1 cellular context compared by ENCODE assay signal in the genomic region with DNA sequence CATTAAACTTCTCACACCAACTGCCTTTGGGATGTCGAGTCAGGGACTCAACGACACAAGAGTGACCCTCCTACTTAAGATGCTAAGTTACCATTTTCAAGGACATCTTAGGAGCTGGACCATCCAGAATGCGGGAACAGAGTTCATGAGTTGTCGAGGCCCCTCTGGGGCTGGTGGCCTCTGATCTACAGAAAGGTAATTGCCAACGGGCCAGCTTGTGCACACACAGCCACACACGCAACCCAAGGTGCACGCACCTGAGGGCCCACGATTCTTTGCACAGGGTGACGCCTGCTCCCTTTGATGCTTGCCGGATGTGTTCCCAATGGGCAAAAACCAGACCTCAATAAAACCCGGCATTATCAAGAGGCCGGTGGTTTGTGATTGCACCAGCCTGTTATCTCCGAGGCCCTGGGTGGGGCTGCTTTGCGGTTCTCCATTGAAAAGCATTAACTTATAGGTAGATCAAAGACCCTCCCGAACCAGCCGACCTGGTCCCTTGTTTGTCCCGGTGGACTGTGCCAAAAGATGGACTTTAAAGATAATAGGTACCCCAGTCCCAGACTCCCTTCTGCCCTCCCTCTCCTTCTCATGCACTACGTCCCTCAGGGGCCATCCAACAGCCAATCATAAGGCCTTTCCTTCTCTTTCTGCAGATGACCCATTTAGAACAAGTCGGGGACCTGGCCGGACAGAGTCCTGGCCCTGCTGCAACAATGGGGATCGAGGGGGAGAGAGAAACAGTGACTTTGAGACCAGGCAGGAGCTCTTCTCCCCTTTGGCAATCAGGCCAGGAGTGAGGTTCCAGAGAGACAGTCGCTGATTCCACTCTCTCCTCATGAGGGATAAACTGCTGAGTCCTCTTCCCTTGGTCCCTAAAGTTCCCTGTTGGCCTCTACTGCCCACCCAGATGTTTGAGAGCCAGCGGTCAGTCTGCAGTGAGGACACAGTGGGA.
TF ChIP-seq lines count a peak whose summit lies in the region.

No MANE protein-coding gene starts in this region.

TF ChIP-seq in HepG2, 621 proteins besides CTCF, POLR2A, EP300 and RAD21 (continued from another document and continues in another):
- TF ChIP-seq, protein P1, sequence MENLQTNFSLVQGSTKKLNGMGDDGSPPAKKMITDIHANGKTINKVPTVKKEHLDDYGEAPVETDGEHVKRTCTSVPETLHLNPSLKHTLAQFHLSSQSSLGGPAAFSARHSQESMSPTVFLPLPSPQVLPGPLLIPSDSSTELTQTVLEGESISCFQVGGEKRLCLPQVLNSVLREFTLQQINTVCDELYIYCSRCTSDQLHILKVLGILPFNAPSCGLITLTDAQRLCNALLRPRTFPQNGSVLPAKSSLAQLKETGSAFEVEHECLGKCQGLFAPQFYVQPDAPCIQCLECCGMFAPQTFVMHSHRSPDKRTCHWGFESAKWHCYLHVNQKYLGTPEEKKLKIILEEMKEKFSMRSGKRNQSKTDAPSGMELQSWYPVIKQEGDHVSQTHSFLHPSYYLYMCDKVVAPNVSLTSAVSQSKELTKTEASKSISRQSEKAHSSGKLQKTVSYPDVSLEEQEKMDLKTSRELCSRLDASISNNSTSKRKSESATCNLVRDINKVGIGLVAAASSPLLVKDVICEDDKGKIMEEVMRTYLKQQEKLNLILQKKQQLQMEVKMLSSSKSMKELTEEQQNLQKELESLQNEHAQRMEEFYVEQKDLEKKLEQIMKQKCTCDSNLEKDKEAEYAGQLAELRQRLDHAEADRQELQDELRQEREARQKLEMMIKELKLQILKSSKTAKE (CRISPR knock-in tag; IDR thresholded peaks at IDR 0.05; ENCODE audit: borderline replicate concordance): peak; percentile 96
- TF ChIP-seq ZNF879 (CRISPR knock-in tag; IDR thresholded peaks at IDR 0.05): 0 out of 2 replicates have a peak, but pooled peaks have one; percentile 22
- TF ChIP-seq FOXO1 (CRISPR knock-in tag; IDR thresholded peaks at IDR 0.05): peak; percentile 98
- TF ChIP-seq ZSCAN29 (CRISPR knock-in tag; conservative IDR thresholded peaks at IDR 0.05): peak; percentile 93
- no peak for TF ChIP-seq MTF2 (CRISPR knock-in tag; IDR thresholded peaks at IDR 0.05; ENCODE audit: borderline replicate concordance)
- TF ChIP-seq IKZF4 (CRISPR knock-in tag; IDR thresholded peaks at IDR 0.05; ENCODE audit: borderline replicate concordance, low read depth, not compliant biosample characterization): no peak
- peak; percentile 75 for TF ChIP-seq ZNF792 (CRISPR knock-in tag; IDR thresholded peaks at IDR 0.05)
- TF ChIP-seq FOXA3 (CRISPR knock-in tag; IDR thresholded peaks at IDR 0.05): peak; percentile 95
- no peak; the same call in none of the 2 replicates for TF ChIP-seq ZNF619 (CRISPR knock-in tag; IDR thresholded peaks at IDR 0.05)
- TF ChIP-seq, protein P2, sequence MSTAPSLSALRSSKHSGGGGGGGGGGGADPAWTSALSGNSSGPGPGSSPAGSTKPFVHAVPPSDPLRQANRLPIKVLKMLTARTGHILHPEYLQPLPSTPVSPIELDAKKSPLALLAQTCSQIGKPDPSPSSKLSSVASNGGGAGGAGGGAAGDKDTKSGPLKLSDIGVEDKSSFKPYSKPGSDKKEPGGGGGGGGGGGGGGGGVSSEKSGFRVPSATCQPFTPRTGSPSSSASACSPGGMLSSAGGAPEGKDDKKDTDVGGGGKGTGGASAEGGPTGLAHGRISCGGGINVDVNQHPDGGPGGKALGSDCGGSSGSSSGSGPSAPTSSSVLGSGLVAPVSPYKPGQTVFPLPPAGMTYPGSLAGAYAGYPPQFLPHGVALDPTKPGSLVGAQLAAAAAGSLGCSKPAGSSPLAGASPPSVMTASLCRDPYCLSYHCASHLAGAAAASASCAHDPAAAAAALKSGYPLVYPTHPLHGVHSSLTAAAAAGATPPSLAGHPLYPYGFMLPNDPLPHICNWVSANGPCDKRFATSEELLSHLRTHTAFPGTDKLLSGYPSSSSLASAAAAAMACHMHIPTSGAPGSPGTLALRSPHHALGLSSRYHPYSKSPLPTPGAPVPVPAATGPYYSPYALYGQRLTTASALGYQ (CRISPR knock-in tag; IDR thresholded peaks at IDR 0.05): peak; percentile 99; the same call in 1 of the 2 replicates
- TF ChIP-seq ZNF552 (CRISPR knock-in tag; IDR thresholded peaks at IDR 0.05; ENCODE audit: borderline replicate concordance): peak; percentile 75
- TF ChIP-seq ZNF562 (CRISPR knock-in tag; IDR thresholded peaks at IDR 0.05; ENCODE audit: borderline replicate concordance): no peak
- TF ChIP-seq ZIK1 (CRISPR knock-in tag; IDR thresholded peaks at IDR 0.05; ENCODE audit: borderline replicate concordance, low read depth): no peak
- TF ChIP-seq AKAP8 (CRISPR knock-in tag; IDR thresholded peaks at IDR 0.05): peak; percentile 98
- no peak for TF ChIP-seq ZKSCAN1 (IDR thresholded peaks at IDR 0.05; ENCODE audit: low read length)
- TF ChIP-seq, protein P3, sequence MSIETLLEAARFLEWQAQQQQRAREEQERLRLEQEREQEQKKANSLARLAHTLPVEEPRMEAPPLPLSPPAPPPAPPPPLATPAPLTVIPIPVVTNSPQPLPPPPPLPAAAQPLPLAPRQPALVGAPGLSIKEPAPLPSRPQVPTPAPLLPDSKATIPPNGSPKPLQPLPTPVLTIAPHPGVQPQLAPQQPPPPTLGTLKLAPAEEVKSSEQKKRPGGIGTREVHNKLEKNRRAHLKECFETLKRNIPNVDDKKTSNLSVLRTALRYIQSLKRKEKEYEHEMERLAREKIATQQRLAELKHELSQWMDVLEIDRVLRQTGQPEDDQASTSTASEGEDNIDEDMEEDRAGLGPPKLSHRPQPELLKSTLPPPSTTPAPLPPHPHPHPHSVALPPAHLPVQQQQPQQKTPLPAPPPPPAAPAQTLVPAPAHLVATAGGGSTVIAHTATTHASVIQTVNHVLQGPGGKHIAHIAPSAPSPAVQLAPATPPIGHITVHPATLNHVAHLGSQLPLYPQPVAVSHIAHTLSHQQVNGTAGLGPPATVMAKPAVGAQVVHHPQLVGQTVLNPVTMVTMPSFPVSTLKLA (IDR thresholded peaks at IDR 0.05): no peak
- TF ChIP-seq JUN (CRISPR knock-in tag; IDR thresholded peaks at IDR 0.05): peak; percentile 91
- TF ChIP-seq ZNF704 (CRISPR knock-in tag; IDR thresholded peaks at IDR 0.05; ENCODE audit: borderline replicate concordance): no peak; the same call in none of the 2 replicates
- no peak for TF ChIP-seq ZNF235 (CRISPR knock-in tag; IDR thresholded peaks at IDR 0.05; ENCODE audit: borderline replicate concordance)
- TF ChIP-seq PRDM10 (CRISPR knock-in tag; IDR thresholded peaks at IDR 0.05; ENCODE audit: low read depth): peak; percentile 58
- TF ChIP-seq RXRB (CRISPR knock-in tag; IDR thresholded peaks at IDR 0.05; ENCODE audit: borderline replicate concordance): peak; percentile 98
- no peak for TF ChIP-seq ZNF75D (CRISPR knock-in tag; IDR thresholded peaks at IDR 0.05; ENCODE audit: borderline replicate concordance)
- TF ChIP-seq SPEN (CRISPR knock-in tag; IDR thresholded peaks at IDR 0.05; ENCODE audit: low read depth): peak; percentile 86
- no peak for TF ChIP-seq ZNF569 (CRISPR knock-in tag; IDR thresholded peaks at IDR 0.05; ENCODE audit: borderline replicate concordance)
- TF ChIP-seq SCMH1 (CRISPR knock-in tag; IDR thresholded peaks at IDR 0.05; ENCODE audit: borderline replicate concordance): no peak
- TF ChIP-seq ZNF24 (IDR thresholded peaks at IDR 0.05): no peak
- peak; percentile 91 for TF ChIP-seq NR2F2 (IDR thresholded peaks at IDR 0.05; ENCODE audit: borderline replicate concordance, low read depth)
- no peak for TF ChIP-seq RBFOX2 (IDR thresholded peaks at IDR 0.05; ENCODE audit: low read depth, low read length)
- peak; percentile 72 for TF ChIP-seq ZFP1 (CRISPR knock-in tag; IDR thresholded peaks at IDR 0.05)
- peak; percentile 78; the same call in 1 of the 2 replicates for TF ChIP-seq ZKSCAN8 (CRISPR knock-in tag; IDR thresholded peaks at IDR 0.05; ENCODE audit: borderline replicate concordance)
- TF ChIP-seq CEBPB (IDR thresholded peaks at IDR 0.05; ENCODE audit: borderline replicate concordance, low read depth, low read length): peak; percentile 70
- no peak for TF ChIP-seq RFX1 (IDR thresholded peaks at IDR 0.05)
- peak; percentile 73 for TF ChIP-seq JUND (CRISPR knock-in tag; IDR thresholded peaks at IDR 0.05)
- TF ChIP-seq ZMYM4 (CRISPR knock-in tag; IDR thresholded peaks at IDR 0.05): peak; percentile 89
- TF ChIP-seq SMYD3 (CRISPR knock-in tag; IDR thresholded peaks at IDR 0.05): no peak
- TF ChIP-seq IKZF1 (IDR thresholded peaks at IDR 0.05): no peak
- TF ChIP-seq ZNF34 (CRISPR knock-in tag; IDR thresholded peaks at IDR 0.05; ENCODE audit: borderline replicate concordance): no peak
- TF ChIP-seq ATM (IDR thresholded peaks at IDR 0.05; ENCODE audit: borderline replicate concordance): no peak
- TF ChIP-seq ZNF44 (CRISPR knock-in tag; IDR thresholded peaks at IDR 0.05): 0 out of 2 replicates have a peak, but pooled peaks have one; percentile 38
- TF ChIP-seq POLR2G (IDR thresholded peaks at IDR 0.05; ENCODE audit: low read depth, low read length): peak; percentile 87
- TF ChIP-seq HNRNPL (IDR thresholded peaks at IDR 0.05; ENCODE audit: low read depth, low read length): peak; percentile 94
- peak; percentile 99 for TF ChIP-seq ZEB1 (IDR thresholded peaks at IDR 0.05; ENCODE audit: insufficient replicate concordance, low read depth)
- peak; percentile 99 for TF ChIP-seq RXRA (CRISPR knock-in tag; IDR thresholded peaks at IDR 0.05)
- peak; percentile 100 for TF ChIP-seq MED13 (CRISPR knock-in tag; IDR thresholded peaks at IDR 0.05)
- no peak for TF ChIP-seq ZNF180 (CRISPR knock-in tag; IDR thresholded peaks at IDR 0.05; ENCODE audit: borderline replicate concordance, low read depth)
- no peak for TF ChIP-seq ZNF17 (CRISPR knock-in tag; IDR thresholded peaks at IDR 0.05)
- TF ChIP-seq KLF16 (CRISPR knock-in tag; IDR thresholded peaks at IDR 0.05): peak in 1 of 2 experiments; percentile 93; a peak in 1 of 4 replicates
- TF ChIP-seq ZNF800 (CRISPR knock-in tag; IDR thresholded peaks at IDR 0.05): 0 out of 2 replicates have a peak, but pooled peaks have one; percentile 42
- no peak; the same call in 1 of the 2 replicates for TF ChIP-seq CHD4 (IDR thresholded peaks at IDR 0.05; ENCODE audit: borderline replicate concordance, low read length)
